12 cellular contexts compared by ENCODE assay signal in the genomic region with DNA sequence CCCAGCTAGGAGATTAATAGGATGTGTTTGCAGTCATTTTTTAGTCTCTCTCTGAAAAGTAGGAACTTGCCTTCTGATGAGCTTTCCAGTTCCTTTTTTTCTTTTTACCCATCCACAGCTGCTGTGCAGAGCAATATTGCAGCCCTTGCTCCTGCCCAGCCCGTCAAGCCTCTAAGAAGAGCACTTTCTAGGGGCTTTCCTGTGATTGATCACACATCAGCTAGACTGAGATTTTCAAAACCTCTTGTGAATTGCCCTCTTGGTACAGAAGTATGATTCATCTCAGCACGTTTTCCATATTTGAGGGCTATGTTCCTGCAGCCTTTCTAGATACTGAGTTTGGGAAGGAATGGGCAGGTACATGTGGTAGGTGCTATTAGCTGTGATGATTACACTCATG.
DNase-seq lines count a peak whose midpoint lies in the region; ATAC-seq and TF ChIP-seq lines count a peak whose summit lies in the region.
"Had no signal": no experiment of that assay in that cellular context is flagged by ENCODE, and none has a peak within 500 bp of the region (broad histone marks: within the 10 kb centered on the region; RNA-seq: fewer than 3 reads in every experiment).

No MANE protein-coding gene starts in this region.

- peak overlapping the region; percentile 70; the same call in 1 of the 2 replicates for H3K4me2 ChIP-seq in PC-9
- H3K4me2 ChIP-seq: GM23338 had no signal

- ATAC-seq in GM19468 (IDR thresholded peaks at IDR 0.05; ENCODE audit: extremely low read depth, unreplicated experiment) (peak; percentile 85), HG03064 (IDR thresholded peaks at IDR 0.05; ENCODE audit: low read depth, unreplicated experiment) (peak; percentile 90)
- ATAC-seq in naive thymus-derived CD8-positive, alpha-beta T cell: no peak
- ATAC-seq: GM23338 had no signal

- no peaks in the 10 kb centered on the region for H3K9me3 ChIP-seq in PC-9 (ENCODE audit: insufficient read depth, low read depth)
- H3K9me3 ChIP-seq: BLaER1 treated with 17β-estradiol and CSF1 and Interleukin-3, amounts not matched to agents 10 nM and 100 nM had no signal

- no peak overlapping the region for H2AFZ ChIP-seq in PC-9
- H2AFZ ChIP-seq: GM23338 had no signal

- CTCF ChIA-PET in PC-9 (lab: Charles Lee): no interaction called here

- TF ChIP-seq CTCF in GM12865 (IDR thresholded peaks at IDR 0.05; ENCODE audit: insufficient read depth, low read depth, low read length, missing control alignments) (no peak), PC-9 (conservative IDR thresholded peaks at IDR 0.05) (no peak)

- no peaks in the 10 kb centered on the region for H3K27me3 Mint-ChIP-seq in naive thymus-derived CD8-positive, alpha-beta T cell

- no peaks in the 10 kb centered on the region for H3K9me2 ChIP-seq in PC-9 (ENCODE audit: insufficient read depth)

- H3K36me3 ChIP-seq in PC-9 (ENCODE audit: low read depth): peaks cover 3% of the 10 kb centered on the region; the same call in 1 of the 2 replicates
- H3K36me3 ChIP-seq: BLaER1 treated with 17β-estradiol and CSF1 and Interleukin-3, amounts not matched to agents 10 nM and 100 nM had no signal

- intact Hi-C loops in PC-9 (cut with micrococcal nuclease; ENCODE audit: unreplicated experiment): no loop called here

- peaks cover 60% of the 10 kb centered on the region for H3K4me1 ChIP-seq in PC-9 (replicated peaks; ENCODE audit: insufficient read depth)

- DNase-seq in GM12865 (ENCODE audit: low read depth) (peak; percentile 81), PC-9 (no peak), NCI-H82 (lab: John Stamatoyannopoulos, UW) (no peak), activated gamma-delta T cell (lab: John Stamatoyannopoulos, UW) (no peak)
- no peak for DNase-seq in naive thymus-derived CD8-positive, alpha-beta T cell
- DNase-seq in stimulated activated CD4-positive, alpha-beta T cell treated with anti-CD3 and anti-CD28 coated beads, Interleukin-12 subunit alpha, Interleukin-12 subunit beta, amount 100 ng/mL, for 4 hours: no peak
- DNase-seq: islet precursor cell had no signal

- H3F3A ChIP-seq in PC-9 (ENCODE audit: insufficient read depth, low read depth): peaks cover 30% of the 10 kb centered on the region

- H3K4me3 Mint-ChIP-seq in naive thymus-derived CD8-positive, alpha-beta T cell: no peak overlapping the region
- H3K4me3 Mint-ChIP-seq: GM23338 had no signal

- H3K36me3 Mint-ChIP-seq in naive thymus-derived CD8-positive, alpha-beta T cell: peaks cover 0 to 3% (median 0%) of the 10 kb centered on the region in 3 donors

- H3K27me3 ChIP-seq in PC-9 (ENCODE audit: insufficient read depth, low read depth): no peaks in the 10 kb centered on the region
- H3K27me3 ChIP-seq: BLaER1 treated with 17β-estradiol and CSF1 and Interleukin-3, amounts not matched to agents 10 nM and 100 nM had no signal

- peak overlapping the region; percentile 71 for H3K27ac ChIP-seq in PC-9
- H3K27ac ChIP-seq: BLaER1 treated with 17β-estradiol and CSF1 and Interleukin-3, amounts not matched to agents 10 nM and 100 nM; SK-N-MC had no signal

- no peak overlapping the region for H3K4me3 ChIP-seq in GM12865 (ENCODE audit: low read depth, low read length)
- no peak overlapping the region for H3K4me3 ChIP-seq in PC-9
- H3K4me3 ChIP-seq: BLaER1 treated with 17β-estradiol and CSF1 and Interleukin-3, amounts not matched to agents 10 nM and 100 nM; GM23338; SK-N-MC had no signal

- peaks cover 21% of the 10 kb centered on the region for H3K79me2 ChIP-seq in PC-9 (ENCODE audit: low read depth)

- no peak overlapping the region for H3K27ac Mint-ChIP-seq in naive thymus-derived CD8-positive, alpha-beta T cell
- H3K27ac Mint-ChIP-seq: GM23338 had no signal

- no peaks in the 10 kb centered on the region for H3K9me3 Mint-ChIP-seq in naive thymus-derived CD8-positive, alpha-beta T cell
- H3K9me3 Mint-ChIP-seq: GM23338 had no signal

- BruUV-seq in PC-9 (replicated peaks; lab: Mats Ljungman, UMichigan): no TSS peak

- no peaks in the 10 kb centered on the region for H4K20me1 ChIP-seq in PC-9 (ENCODE audit: insufficient read depth)

- peaks cover 20 to 52% (median 36%) of the 10 kb centered on the region in 4 donors for H3K4me1 Mint-ChIP-seq in naive thymus-derived CD8-positive, alpha-beta T cell

- POLR2A ChIA-PET in PC-9 (lab: Charles Lee; ENCODE audit: unreplicated experiment): no interaction called here
- POLR2A ChIA-PET in naive thymus-derived CD8-positive, alpha-beta T cell (lab: Charles Lee): no interaction called here

Comparison
In these comparisons a context has a peak if more than half of its experiments do, and no peak if none do; other contexts are left out.
1. ATAC-seq: peak in GM19468 (single experiment) and HG03064 (single experiment); none in naive thymus-derived CD8-positive, alpha-beta T cell (0 of 2).